Comparison of ENCODE assay signal across 1 cellular context in genomic region chr11:87432006-87432405, GRCh38.
TF ChIP-seq lines count a peak whose summit lies in the region.

No MANE protein-coding gene starts in this region.

TF ChIP-seq in IMR-90, 13 proteins besides CTCF, POLR2A, EP300 and RAD21:
- TF ChIP-seq, protein P1, sequence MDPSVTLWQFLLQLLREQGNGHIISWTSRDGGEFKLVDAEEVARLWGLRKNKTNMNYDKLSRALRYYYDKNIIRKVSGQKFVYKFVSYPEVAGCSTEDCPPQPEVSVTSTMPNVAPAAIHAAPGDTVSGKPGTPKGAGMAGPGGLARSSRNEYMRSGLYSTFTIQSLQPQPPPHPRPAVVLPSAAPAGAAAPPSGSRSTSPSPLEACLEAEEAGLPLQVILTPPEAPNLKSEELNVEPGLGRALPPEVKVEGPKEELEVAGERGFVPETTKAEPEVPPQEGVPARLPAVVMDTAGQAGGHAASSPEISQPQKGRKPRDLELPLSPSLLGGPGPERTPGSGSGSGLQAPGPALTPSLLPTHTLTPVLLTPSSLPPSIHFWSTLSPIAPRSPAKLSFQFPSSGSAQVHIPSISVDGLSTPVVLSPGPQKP (IDR thresholded peaks at IDR 0.05; ENCODE audit: borderline replicate concordance, low read depth, low read length): no peak
- peak; percentile 16; the same call in 1 of the 2 replicates for TF ChIP-seq FOS (IDR thresholded peaks at IDR 0.05; ENCODE audit: low read depth, low read length)
